8 cellular contexts compared by ENCODE assay signal in genomic region chr12:54579696-54580333, GRCh38. TPM values are rescaled to one million over a fixed set of nuclear protein-coding genes. Genes with fewer than 3 reads are reported as not detected.
DNase-seq lines count a peak whose midpoint lies in the region; ATAC-seq and TF ChIP-seq lines count a peak whose summit lies in the region.

No MANE protein-coding gene starts in this region.

- DNase-seq in DMS153 treated with DMSO at 0.1 percent for 48 hours (lab: John Stamatoyannopoulos, UW; ENCODE audit: unreplicated experiment) (peak; percentile 39), Peyer's patch (peak; percentile 72 to 92 (median 88)), foreskin melanocyte (peak; percentile 57), osteoblast (ENCODE audit: insufficient read length, low spot score, missing footprints) (peak; percentile 96), thoracic aorta (ENCODE audit: low spot score) (peak; percentile 70)
- peak; percentile 67 to 81 for DNase-seq in activated T-helper 1 cell treated with anti-CD3 and anti-CD28 coated beads, Interleukin-2, amount 50 U/mL, for 16 hours (ENCODE audit: low read depth in 1 of 2, low spot score in 1 of 2)

- no peaks in the 10 kb centered on the region for H4K20me1 ChIP-seq in osteoblast (ENCODE audit: insufficient read depth, low read length)

- H3K27me3 ChIP-seq in Peyer's patch (no peaks in the 10 kb centered on the region), osteoblast (ENCODE audit: insufficient read depth, low read length) (peaks cover 15% of the 10 kb centered on the region), thoracic aorta (replicated peaks; ENCODE audit: insufficient read depth) (no peaks in the 10 kb centered on the region)

- peak; percentile 94 to 99 (median 96) for TF ChIP-seq CTCF in Peyer's patch (IDR thresholded peaks at IDR 0.05)
- TF ChIP-seq CTCF in osteoblast (IDR thresholded peaks at IDR 0.05; ENCODE audit: extremely low read depth, low read depth, low read length) = peak; percentile 98
- TF ChIP-seq CTCF in thoracic aorta (IDR thresholded peaks at IDR 0.05) = peak; percentile 100

- no peak for TF ChIP-seq POLR2A in Peyer's patch (IDR thresholded peaks at IDR 0.05)

- H2AFZ ChIP-seq in osteoblast (ENCODE audit: low read length) = peak overlapping the region; percentile 90

- ATAC-seq in GM19467 (IDR thresholded peaks at IDR 0.05; ENCODE audit: unreplicated experiment) (peak; percentile 96), HG03521 (IDR thresholded peaks at IDR 0.05; ENCODE audit: unreplicated experiment) (peak; percentile 90), thoracic aorta (ENCODE audit: insufficient number of reproducible peaks, low FRiP score, low read depth) (peak; percentile 63)

- H3K27ac ChIP-seq in Peyer's patch = no peak overlapping the region
- H3K27ac ChIP-seq in osteoblast (ENCODE audit: low read depth, low read length) = no peak overlapping the region
- H3K27ac ChIP-seq in thoracic aorta = peak overlapping the region in 1 of 2 donors; percentile 39

- H3K4me2 ChIP-seq in osteoblast (ENCODE audit: insufficient read depth, low read length) = peak overlapping the region; percentile 55

- H3K4me3 ChIP-seq in Peyer's patch (no peak overlapping the region), osteoblast (ENCODE audit: insufficient read depth, low read length) (no peak overlapping the region), thoracic aorta (no peak overlapping the region)

- no peaks in the 10 kb centered on the region for H3K79me2 ChIP-seq in osteoblast (ENCODE audit: insufficient read depth, low read length)

- H3K4me1 ChIP-seq in Peyer's patch = no peaks in the 10 kb centered on the region
- no peaks in the 10 kb centered on the region for H3K4me1 ChIP-seq in osteoblast (ENCODE audit: insufficient read depth, low read length)
- no peaks in the 10 kb centered on the region for H3K4me1 ChIP-seq in thoracic aorta (ENCODE audit: control insufficient read depth in 1 of 2, low read depth in 2 of 2)

- no peaks in the 10 kb centered on the region for H3K36me3 ChIP-seq in Peyer's patch
- no peaks in the 10 kb centered on the region for H3K36me3 ChIP-seq in osteoblast (ENCODE audit: insufficient read depth, low read length)
- peaks cover 32% of the 10 kb centered on the region for H3K36me3 ChIP-seq in thoracic aorta

- H3K9me3 ChIP-seq in Peyer's patch (no peaks in the 10 kb centered on the region), osteoblast (ENCODE audit: low read depth, low read length) (no peaks in the 10 kb centered on the region), thoracic aorta (no peaks in the 10 kb centered on the region)

RNA-seq across cellular contexts. Expression of gene PPP1R1A, which starts 8.6 kb away (rescaled TPM):
- total RNA-seq in Peyer's patch (1 to 10 TPM; 1.1 to 4.1 (median 1.8) TPM), osteoblast (0.36 TPM in 1 of 2 replicates, not detected in the other), thoracic aorta (10 to 100 TPM in 1 of 2 donors, 1 to 10 TPM in 1; 3.3 to 10.3 TPM)

RNA-seq across cellular contexts. Expression of gene PDE1B, which starts 30.4 kb away (rescaled TPM):
- total RNA-seq in Peyer's patch = 1 to 10 TPM in 3 of 4 donors, under 1 TPM in 1; 0.88 to 9.1 (median 2.9) TPM
- under 0.01 TPM in 1 of 2 replicates, not detected in the other for total RNA-seq in osteoblast
- 10 to 100 TPM; 35.5 to 39.2 TPM for total RNA-seq in thoracic aorta

RNA-seq across cellular contexts. Expression of gene LACRT, which starts 54.9 kb away (rescaled TPM):
- not detected for total RNA-seq in Peyer's patch
- not detected in 2 replicates for total RNA-seq in osteoblast
- total RNA-seq in thoracic aorta = not detected

Comparison
In these comparisons a context has a peak if more than half of its experiments do, and no peak if none do; other contexts are left out.
1. DNase-seq: peak in every context shown above with its lines; median percentile 96 in osteoblast; 88 in Peyer's patch; 74 in activated T-helper 1 cell treated with anti-CD3 and anti-CD28 coated beads, Interleukin-2, amount 50 U/mL, for 16 hours; 70 in thoracic aorta; 57 in foreskin melanocyte; 39 in DMS153 treated with DMSO at 0.1 percent for 48 hours.